10 cellular contexts compared by ENCODE assay signal in genomic region chr1:240189386-240189989, GRCh38.
DNase-seq lines count a peak whose midpoint lies in the region; ATAC-seq and TF ChIP-seq lines count a peak whose summit lies in the region.
"Had no signal": no experiment of that assay in that cellular context is flagged by ENCODE, and none has a peak within 500 bp of the region (broad histone marks: within the 10 kb centered on the region; RNA-seq: fewer than 3 reads in every experiment).

No MANE protein-coding gene starts in this region.

- peak overlapping the region in 1 of 2 donors; percentile 50 for H3K4me3 Mint-ChIP-seq in activated T-cell treated with anti-CD3 and anti-CD28 coated beads, Interleukin-2, amount 50 U/mL, for 72 hours
- no peak overlapping the region for H3K4me3 Mint-ChIP-seq in activated T-cell treated with anti-CD3 and anti-CD28 coated beads, Interleukin-2, amount 50 U/mL, for 24 hours
- H3K4me3 Mint-ChIP-seq: dendritic cell treated with granulocyte-macrophage colony-stimulating factor and Interleukin-4, amounts not matched to agents 40 ng/mL and 50 ng/mL, for 4 days; stimulated activated naive CD8-positive, alpha-beta T cell treated with anti-CD3 and anti-CD28 coated beads, Interleukin-15, Interleukin-2, amounts not matched to agents 100 ng/mL and 50 ng/mL, for 24 hours had no signal

- H3K36me3 Mint-ChIP-seq in activated T-cell treated with anti-CD3 and anti-CD28 coated beads, Interleukin-2, amount 50 U/mL, for 72 hours (ENCODE audit: insufficient read depth in 2 of 2) = no peaks in the 10 kb centered on the region
- no peaks in the 10 kb centered on the region for H3K36me3 Mint-ChIP-seq in activated T-cell treated with anti-CD3 and anti-CD28 coated beads, Interleukin-2, amount 50 U/mL, for 24 hours (ENCODE audit: low read depth)

- ATAC-seq in activated T-cell treated with anti-CD3 and anti-CD28 coated beads, Interleukin-2, amount 50 U/mL, for 72 hours (replicated peaks in 1 of 2) = no peak
- ATAC-seq in GM21526 (IDR thresholded peaks at IDR 0.05; ENCODE audit: low FRiP score, unreplicated experiment) = peak; percentile 77
- no peak for ATAC-seq in GM21737 (IDR thresholded peaks at IDR 0.05; ENCODE audit: unreplicated experiment)

- peaks cover 7% of the 10 kb centered on the region for H3K4me1 Mint-ChIP-seq in activated T-cell treated with anti-CD3 and anti-CD28 coated beads, Interleukin-2, amount 50 U/mL, for 72 hours (ENCODE audit: low read depth)
- peaks cover 2% of the 10 kb centered on the region for H3K4me1 Mint-ChIP-seq in activated T-cell treated with anti-CD3 and anti-CD28 coated beads, Interleukin-2, amount 50 U/mL, for 24 hours (ENCODE audit: low read depth)

- H3K27me3 Mint-ChIP-seq in activated T-cell treated with anti-CD3 and anti-CD28 coated beads, Interleukin-2, amount 50 U/mL, for 72 hours (ENCODE audit: low read depth) = peaks cover 6% of the 10 kb centered on the region
- H3K27me3 Mint-ChIP-seq in activated T-cell treated with anti-CD3 and anti-CD28 coated beads, Interleukin-2, amount 50 U/mL, for 24 hours = peaks cover 37% of the 10 kb centered on the region

- DNase-seq in activated T-cell treated with anti-CD3 and anti-CD28 coated beads, Interleukin-2, amount 50 U/mL, for 72 hours = peak; percentile 14 to 38
- no peak for DNase-seq in activated T-cell treated with anti-CD3 and anti-CD28 coated beads, Interleukin-2, amount 50 U/mL, for 24 hours
- peak; percentile 52 for DNase-seq in LHCN-M2 (ENCODE audit: low read depth)
- DNase-seq in SW480 (ENCODE audit: low spot score) = peak; percentile 39
- peak; percentile 54 for DNase-seq in fibroblast of mammary gland (ENCODE audit: low read depth)
- DNase-seq in renal cortical epithelial cell (ENCODE audit: low read depth) = peak; percentile 40

- no peak overlapping the region for H3K27ac Mint-ChIP-seq in activated T-cell treated with anti-CD3 and anti-CD28 coated beads, Interleukin-2, amount 50 U/mL, for 72 hours
- no peak overlapping the region for H3K27ac Mint-ChIP-seq in activated T-cell treated with anti-CD3 and anti-CD28 coated beads, Interleukin-2, amount 50 U/mL, for 24 hours
- H3K27ac Mint-ChIP-seq: dendritic cell treated with granulocyte-macrophage colony-stimulating factor and Interleukin-4, amounts not matched to agents 40 ng/mL and 50 ng/mL, for 4 days; stimulated activated naive CD8-positive, alpha-beta T cell treated with anti-CD3 and anti-CD28 coated beads, Interleukin-15, Interleukin-2, amounts not matched to agents 100 ng/mL and 50 ng/mL, for 24 hours had no signal

- H3K9me3 Mint-ChIP-seq in activated T-cell treated with anti-CD3 and anti-CD28 coated beads, Interleukin-2, amount 50 U/mL, for 72 hours = no peaks in the 10 kb centered on the region
- no peaks in the 10 kb centered on the region for H3K9me3 Mint-ChIP-seq in activated T-cell treated with anti-CD3 and anti-CD28 coated beads, Interleukin-2, amount 50 U/mL, for 24 hours
- H3K9me3 Mint-ChIP-seq: dendritic cell treated with granulocyte-macrophage colony-stimulating factor and Interleukin-4, amounts not matched to agents 40 ng/mL and 50 ng/mL, for 4 days; stimulated activated naive CD8-positive, alpha-beta T cell treated with anti-CD3 and anti-CD28 coated beads, Interleukin-15, Interleukin-2, amounts not matched to agents 100 ng/mL and 50 ng/mL, for 24 hours had no signal

- H3K4me3 ChIP-seq in fibroblast of mammary gland (ENCODE audit: control insufficient read depth, low read depth, low read length) = no peak overlapping the region

- TF ChIP-seq CTCF in fibroblast of mammary gland (conservative IDR thresholded peaks at IDR 0.05; ENCODE audit: control insufficient read depth, insufficient read depth, low read depth, low read length) = peak; percentile 85
